In genomic region chr12:27554421-27555186, GRCh38 we compare ENCODE assay signal across 9 cellular contexts. TPM values are rescaled to one million over a fixed set of nuclear protein-coding genes. Genes with fewer than 3 reads are reported as not detected.
DNase-seq lines count a peak whose midpoint lies in the region; ATAC-seq, FAIRE-seq and TF ChIP-seq lines count a peak whose summit lies in the region.
"Had no signal": no experiment of that assay in that cellular context is flagged by ENCODE, and none has a peak within 500 bp of the region (broad histone marks: within the 10 kb centered on the region; RNA-seq: fewer than 3 reads in every experiment).

No MANE protein-coding gene starts in this region.

- DNase-seq in GM12891 (ENCODE audit: insufficient read length, low spot score) (no peak), brain microvascular endothelial cell (peak; percentile 55), stomach (no peak), MM.1S (no peak), GM20000 (ENCODE audit: low spot score) (no peak), H4 (ENCODE audit: low spot score) (no peak)

- WGBS in stomach, 5 donors: 41 to 57% (median 52%) methylated on average over 14 of the region's 14 CpGs

- H3K27ac ChIP-seq in brain microvascular endothelial cell (peak overlapping the region; percentile 71), layer of hippocampus (ENCODE audit: low read depth, low read length) (peak overlapping the region; percentile 94), stomach (peak overlapping the region; percentile 31 to 74 (median 67)), MM.1S (ENCODE audit: low read length) (no peak overlapping the region)

- H3F3A ChIP-seq in MM.1S (ENCODE audit: insufficient read depth, low read length): no peaks in the 10 kb centered on the region

- intact Hi-C loops in stomach (cut with DNase I; ENCODE audit: low total_unique reads): no loop called here

- H3K4me3 ChIP-seq in brain microvascular endothelial cell (ENCODE audit: low read depth, low read length) (no peak overlapping the region), stomach (peak overlapping the region in 1 of 4 donors; percentile 0), MM.1S (ENCODE audit: low read length) (no peak overlapping the region)

- H3K4me1 ChIP-seq in stomach: peaks cover 15 to 73% (median 32%) of the 10 kb centered on the region in 4 donors
- H3K4me1 ChIP-seq in MM.1S (ENCODE audit: low read length): no peaks in the 10 kb centered on the region

- no peak overlapping the region for H3K4me2 ChIP-seq in MM.1S (ENCODE audit: low read depth, low read length)

- no peak for TF ChIP-seq CTCF in brain microvascular endothelial cell (IDR thresholded peaks at IDR 0.05; ENCODE audit: low read depth, low read length, missing control alignments)
- TF ChIP-seq CTCF in stomach (IDR thresholded peaks at IDR 0.05): no peak
- TF ChIP-seq CTCF in MM.1S (IDR thresholded peaks at IDR 0.05; ENCODE audit: low read length): no peak
- no peak for TF ChIP-seq CTCF in GM20000 (IDR thresholded peaks at IDR 0.05; ENCODE audit: extremely low read depth, missing control alignments)

- no peaks in the 10 kb centered on the region for H3K9me2 ChIP-seq in MM.1S (replicated peaks; ENCODE audit: insufficient read depth, low read length)

- H3K36me3 ChIP-seq in brain microvascular endothelial cell (replicated peaks) (no peaks in the 10 kb centered on the region), stomach (no peaks in the 10 kb centered on the region), MM.1S (replicated peaks; ENCODE audit: insufficient read depth, low read length) (no peaks in the 10 kb centered on the region)

- in situ Hi-C loops in brain microvascular endothelial cell (cut with HindIII; ENCODE audit: low pct_ligation_motif_present, low sequenced_read_pairs): no loop called here

- no peak overlapping the region for H2AFZ ChIP-seq in MM.1S (ENCODE audit: low read length)

- H3K9ac ChIP-seq in MM.1S (ENCODE audit: low read length): no peak overlapping the region

- no peaks in the 10 kb centered on the region for H3K79me2 ChIP-seq in MM.1S (ENCODE audit: low read length)

- no peak for TF ChIP-seq EP300 in stomach (IDR thresholded peaks at IDR 0.05)

- H3K9me3 ChIP-seq in stomach: no peaks in the 10 kb centered on the region
- H3K9me3 ChIP-seq in MM.1S (replicated peaks; ENCODE audit: insufficient read depth, low read length): no peaks in the 10 kb centered on the region

- H4K20me1 ChIP-seq in MM.1S (ENCODE audit: insufficient read depth, low read length): no peaks in the 10 kb centered on the region

- FAIRE-seq in GM12891 (lab: Jason Lieb, UNC): peak; percentile 73
- FAIRE-seq: colon had no signal

- H3K27me3 ChIP-seq in brain microvascular endothelial cell (replicated peaks) (no peaks in the 10 kb centered on the region), layer of hippocampus (ENCODE audit: control insufficient read depth, insufficient read depth, low read length) (no peaks in the 10 kb centered on the region), stomach (no peaks in the 10 kb centered on the region), MM.1S (replicated peaks; ENCODE audit: insufficient read depth, low read length) (no peaks in the 10 kb centered on the region)

- TF ChIP-seq POLR2A in GM12891 (IDR thresholded peaks at IDR 0.05; ENCODE audit: low read depth, low read length) (no peak), stomach (IDR thresholded peaks at IDR 0.05) (no peak)

- ATAC-seq in GM18861 (IDR thresholded peaks at IDR 0.05; ENCODE audit: unreplicated experiment): no peak

TF ChIP-seq in GM12891, 5 proteins besides CTCF, POLR2A, EP300 and RAD21:
- TF ChIP-seq PAX5 (IDR thresholded peaks at IDR 0.05; ENCODE audit: insufficient read depth, low read length, severe bottlenecking): no peak

RNA-seq across cellular contexts. Expression of gene PPFIBP1, which starts 30.6 kb away (rescaled TPM):
- polyA plus RNA-seq in GM12891 (2012; ENCODE audit: low read depth, missing spikeins): 12.5 TPM
- 100 to 1,000 TPM in 3 of 5 donors, 10 to 100 TPM in 2; 36.8 to 254 (median 108) TPM for total RNA-seq in stomach
- 10 to 100 TPM in 2 of 3 donors, 1 to 10 TPM in 1; 6.6 to 18.2 (median 15.1) TPM for polyA plus RNA-seq in stomach
- total RNA-seq in H4 (2014; rRNA removed; shearing (Covaris generic)): 15.4 and 15.9 TPM in 2 replicates
